ENCODE assay signal across 19 cellular contexts in genomic region chr2:233758849-233759248, GRCh38. TPM values are rescaled to one million over a fixed set of nuclear protein-coding genes. Genes with fewer than 3 reads are reported as not detected.
A peak's percentile ranks its signal among the peaks of the same experiment; 100 is the strongest.
DNase-seq lines count a peak whose midpoint lies in the region; ATAC-seq, FAIRE-seq and TF ChIP-seq lines count a peak whose summit lies in the region.
"Had no signal": no experiment of that assay in that cellular context is flagged by ENCODE, and none has a peak within 500 bp of the region (broad histone marks: within the 10 kb centered on the region; RNA-seq: fewer than 3 reads in every experiment).

No MANE protein-coding gene starts in this region.

- H3K9me2 ChIP-seq in hepatocyte (replicated peaks; ENCODE audit: insufficient read depth), result no peaks in the 10 kb centered on the region

- DNase-seq in EH (ENCODE audit: low read depth) (peak; percentile 6), astrocyte (ENCODE audit: low read depth) (peak; percentile 33), hepatocyte (ENCODE audit: low spot score) (no peak), NCI-H187 (lab: John Stamatoyannopoulos, UW) (no peak), AML-193 (lab: John Stamatoyannopoulos, UW) (no peak), psoas muscle (no peak)
- DNase-seq: CD8-positive, alpha-beta T cell; COR-L47; DMS53; GM23248 had no signal

- no peak overlapping the region for H3K4me3 Mint-ChIP-seq in astrocyte (ENCODE audit: unreplicated experiment)
- H3K4me3 Mint-ChIP-seq: CD14-positive monocyte; CD8-positive, alpha-beta T cell had no signal

- H3K9ac ChIP-seq in astrocyte (ENCODE audit: low read length), result no peak overlapping the region
- H3K9ac ChIP-seq: GM23248 had no signal

- no peak overlapping the region for H2AFZ ChIP-seq in astrocyte (ENCODE audit: low read depth, low read length)
- no peak overlapping the region for H2AFZ ChIP-seq in hepatocyte
- H2AFZ ChIP-seq: GM23248 had no signal

- no peaks in the 10 kb centered on the region for H3K79me2 ChIP-seq in astrocyte (ENCODE audit: insufficient read depth, low read length)
- H3K79me2 ChIP-seq in hepatocyte, result no peaks in the 10 kb centered on the region

- FAIRE-seq in astrocyte (lab: Jason Lieb, UNC), result no peak
- FAIRE-seq: A204.1, H54 had no signal

- no peaks in the 10 kb centered on the region for H3K9me3 ChIP-seq in astrocyte (ENCODE audit: insufficient read depth, low read depth, low read length)
- H3K9me3 ChIP-seq in hepatocyte (ENCODE audit: low read depth), result no peaks in the 10 kb centered on the region
- no peaks in the 10 kb centered on the region for H3K9me3 ChIP-seq in psoas muscle

- peaks cover 2% of the 10 kb centered on the region for H3K4me1 ChIP-seq in astrocyte (ENCODE audit: insufficient read depth, low read length)
- H3K4me1 ChIP-seq in hepatocyte (ENCODE audit: insufficient read depth), result peaks cover 11% of the 10 kb centered on the region
- no peaks in the 10 kb centered on the region for H3K4me1 ChIP-seq in psoas muscle

- H3K4me3 ChIP-seq in astrocyte (ENCODE audit: insufficient read depth, low read depth, low read length) (no peak overlapping the region), hepatocyte (no peak overlapping the region), psoas muscle (no peak overlapping the region)
- H3K4me3 ChIP-seq: GM23248 had no signal

- H3K27me3 Mint-ChIP-seq in astrocyte (ENCODE audit: low read depth, unreplicated experiment), result peaks cover 12% of the 10 kb centered on the region

- no peak overlapping the region for H3K27ac Mint-ChIP-seq in astrocyte (ENCODE audit: unreplicated experiment)
- H3K27ac Mint-ChIP-seq: CD14-positive monocyte; CD8-positive, alpha-beta T cell had no signal

- H4K20me1 ChIP-seq in astrocyte (ENCODE audit: insufficient read depth, low read length), result no peaks in the 10 kb centered on the region
- H4K20me1 ChIP-seq in hepatocyte (ENCODE audit: insufficient read depth, poor library complexity, severe bottlenecking), result no peaks in the 10 kb centered on the region

- H3K4me2 ChIP-seq in astrocyte (ENCODE audit: low read length) (no peak overlapping the region), hepatocyte (no peak overlapping the region)

- H3K27ac ChIP-seq in 22Rv1, result peak overlapping the region; percentile 70
- H3K27ac ChIP-seq in astrocyte (ENCODE audit: low read depth, low read length), result no peak overlapping the region
- peak overlapping the region; percentile 49 for H3K27ac ChIP-seq in hepatocyte
- H3K27ac ChIP-seq in psoas muscle, result no peak overlapping the region
- H3K27ac ChIP-seq: GM23248 had no signal

- 87% methylated on average over 2 of the region's 2 CpGs for WGBS in hepatocyte (ENCODE audit: low lambda C conversion rate, missing lambda C conversion rate)
- 83 to 92% (median 90%) methylated on average over 2 of the region's 2 CpGs for WGBS in psoas muscle, 3 donors

- H3K27me3 ChIP-seq in astrocyte (ENCODE audit: insufficient read depth, low read length), result peaks cover 3% of the 10 kb centered on the region
- H3K27me3 ChIP-seq in hepatocyte, result no peaks in the 10 kb centered on the region
- H3K27me3 ChIP-seq in psoas muscle (ENCODE audit: insufficient read depth in 3 of 3, low read length in 2 of 3), result peaks cover 0 to 1% (median 0%) of the 10 kb centered on the region in 3 donors

- H3K36me3 ChIP-seq in astrocyte (ENCODE audit: insufficient read depth, low read length) (no peaks in the 10 kb centered on the region), hepatocyte (replicated peaks; ENCODE audit: insufficient read depth, low read depth) (no peaks in the 10 kb centered on the region), psoas muscle (ENCODE audit: insufficient read depth in 1 of 2, low read depth in 1 of 2) (no peaks in the 10 kb centered on the region)

- intact Hi-C loops in psoas muscle (cut with DNase I), result no loop called here

- no peaks in the 10 kb centered on the region for H3K36me3 Mint-ChIP-seq in astrocyte (ENCODE audit: low read depth, unreplicated experiment)
- H3K36me3 Mint-ChIP-seq: CD14-positive monocyte; CD8-positive, alpha-beta T cell had no signal

- ATAC-seq in HG03175 (IDR thresholded peaks at IDR 0.05; ENCODE audit: unreplicated experiment) (no peak), psoas muscle (no peak)
- ATAC-seq: CD8-positive, alpha-beta T cell; HCT116 had no signal

- H3K9me3 Mint-ChIP-seq in astrocyte (ENCODE audit: unreplicated experiment), result no peaks in the 10 kb centered on the region
- H3K9me3 Mint-ChIP-seq: CD8-positive, alpha-beta T cell had no signal

- TF ChIP-seq CTCF in 22Rv1 (IDR thresholded peaks at IDR 0.05) (no peak), astrocyte (IDR thresholded peaks at IDR 0.05; ENCODE audit: insufficient read depth, low read depth, low read length) (no peak), hepatocyte (IDR thresholded peaks at IDR 0.05; ENCODE audit: poor library complexity) (no peak), psoas muscle (IDR thresholded peaks at IDR 0.05) (no peak)

- no peaks in the 10 kb centered on the region for H3K4me1 Mint-ChIP-seq in astrocyte (ENCODE audit: low read depth, unreplicated experiment)
- H3K4me1 Mint-ChIP-seq: CD14-positive monocyte had no signal

RNA-seq across cellular contexts. Expression of gene UGT1A1, which starts 1.2 kb away (rescaled TPM):
- not detected in 2 replicates for total RNA-seq in astrocyte
- total RNA-seq in hepatocyte, result 0.53 and 0.60 TPM in 2 replicates
- polyA plus RNA-seq in hepatocyte, result 0.51 and 0.91 TPM in 2 replicates
- not detected for total RNA-seq in psoas muscle
- under 1 TPM in 1 of 3 donors, not detected in 2; 0.06 TPM for polyA plus RNA-seq in psoas muscle
- total RNA-seq: CD8-positive, alpha-beta T cell; GM23248; HT1080 had no signal
- polyA plus RNA-seq: AG04450, BJ, CD14-positive monocyte, GM23248 had no signal

RNA-seq across cellular contexts. Expression of gene MROH2A, which starts 19.3 kb away (rescaled TPM):
- total RNA-seq in astrocyte (not detected in 2 replicates), hepatocyte (not detected in 2 replicates), psoas muscle (not detected)
- polyA plus RNA-seq in hepatocyte (not detected in 2 replicates), psoas muscle (not detected)
- total RNA-seq: CD8-positive, alpha-beta T cell; GM23248; HT1080 had no signal
- polyA plus RNA-seq: AG04450, BJ, CD14-positive monocyte, GM23248 had no signal

RNA-seq across cellular contexts. Expression of gene UGT1A3, which starts 30.0 kb away (rescaled TPM):
- total RNA-seq in astrocyte (not detected in 2 replicates), hepatocyte (not detected in 2 replicates), psoas muscle (not detected)
- polyA plus RNA-seq in hepatocyte (not detected in 2 replicates), psoas muscle (not detected)
- total RNA-seq: CD8-positive, alpha-beta T cell; GM23248; HT1080 had no signal
- polyA plus RNA-seq: AG04450, BJ, CD14-positive monocyte, GM23248 had no signal

RNA-seq across cellular contexts. Expression of gene UGT1A4, which starts 40.3 kb away (rescaled TPM):
- total RNA-seq in astrocyte, result not detected in 2 replicates
- total RNA-seq in hepatocyte, result not detected in 2 replicates
- not detected in 2 replicates for polyA plus RNA-seq in hepatocyte
- total RNA-seq in psoas muscle, result not detected
- not detected for polyA plus RNA-seq in psoas muscle
- total RNA-seq: CD8-positive, alpha-beta T cell; GM23248; HT1080 had no signal
- polyA plus RNA-seq: AG04450, BJ, CD14-positive monocyte, GM23248 had no signal

RNA-seq across cellular contexts. Expression of gene UGT1A5, which starts 46.1 kb away (rescaled TPM):
- not detected in 2 replicates for total RNA-seq in astrocyte
- not detected in 2 replicates for total RNA-seq in hepatocyte
- not detected in 2 replicates for polyA plus RNA-seq in hepatocyte
- total RNA-seq in psoas muscle, result not detected
- not detected for polyA plus RNA-seq in psoas muscle
- total RNA-seq: CD8-positive, alpha-beta T cell; GM23248; HT1080 had no signal
- polyA plus RNA-seq: AG04450, BJ, CD14-positive monocyte, GM23248 had no signal

Comparison
In these comparisons a context has a peak if more than half of its experiments do, and no peak if none do; other contexts are left out.
1. H3K27ac ChIP-seq: peak in 22Rv1 (single experiment) and hepatocyte (single experiment); none in astrocyte (single experiment) and psoas muscle (single experiment).
2. DNase-seq: peak in EH (single experiment) and astrocyte (single experiment); none in hepatocyte (single experiment), NCI-H187 (0 of 2), AML-193 (0 of 2) and psoas muscle (0 of 2).